23 cellular contexts compared by ENCODE assay signal in the genomic region with DNA sequence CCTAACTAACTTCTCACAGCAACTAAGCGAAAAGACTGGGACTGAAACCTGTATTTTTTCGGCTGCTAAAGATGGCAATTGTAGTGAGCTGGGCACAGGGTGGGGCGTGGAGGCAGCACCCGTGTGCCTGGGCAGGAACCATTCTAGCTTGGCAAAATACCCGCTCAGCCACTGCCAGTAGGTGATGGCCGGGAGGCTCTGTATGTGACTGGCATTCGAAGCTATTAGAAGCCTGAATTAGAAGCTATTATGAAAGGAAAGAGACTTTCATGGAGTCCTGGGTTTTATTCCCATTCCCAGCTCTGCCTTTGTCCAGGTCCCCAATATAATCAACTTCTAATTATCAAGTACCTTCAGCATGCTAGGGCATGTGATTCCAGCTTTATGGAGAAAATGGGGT.
"Had no signal": no experiment of that assay in that cellular context is flagged by ENCODE, and none has a peak within 500 bp of the region (broad histone marks: within the 10 kb centered on the region; RNA-seq: fewer than 3 reads in every experiment).

No MANE protein-coding gene starts in this region.

- H3K27ac Mint-ChIP-seq: dendritic cell treated with granulocyte-macrophage colony-stimulating factor and Interleukin-4, amounts not matched to agents 40 ng/mL and 50 ng/mL, for 4 days; memory B cell; neural progenitor cell; progenitor cell of endocrine pancreas; WTC11 had no signal

- DNase-seq: activated CD4-positive, alpha-beta T cell treated with anti-CD3 and anti-CD28 coated beads for 36 hours; activated CD4-positive, alpha-beta T cell treated with anti-CD3 and anti-CD28 coated beads, Interleukin-2, amount 50 U/mL, for 48 hours; activated naive CD4-positive, alpha-beta T cell treated with anti-CD3 and anti-CD28 coated beads for 36 hours; activated naive CD8-positive, alpha-beta T cell treated with anti-CD3 and anti-CD28 coated beads, Interleukin-2, amount 10 ng/mL, durations not matched to agents 7 days and 5 days; activated T-cell treated with anti-CD3 and anti-CD28 coated beads, Interleukin-2, amount 50 U/mL, for 48 hours; amniotic stem cell; effector CD4-positive, alpha-beta T cell; erythroblast; foreskin fibroblast; naive thymus-derived CD4-positive, alpha-beta T cell; retina; stimulated activated CD4-positive, alpha-beta T cell treated with anti-CD3 and anti-CD28 coated beads, Interleukin-2, amount 100 ng/mL, for 48 hours; stimulated activated CD8-positive, alpha-beta memory T cell treated with anti-CD3 and anti-CD28 coated beads, Interleukin-4, amount 100 ng/mL, for 48 hours; stimulated activated naive CD4-positive, alpha-beta T cell; T-helper 1 cell; T-helper 9 cell; upper lobe of left lung had no signal

- H3K9me3 Mint-ChIP-seq: activated naive CD4-positive, alpha-beta T cell treated with anti-CD3 and anti-CD28 coated beads for 36 hours; dendritic cell treated with granulocyte-macrophage colony-stimulating factor and Interleukin-4, amounts not matched to agents 40 ng/mL and 50 ng/mL, for 4 days; memory B cell had no signal

- H3K4me3 Mint-ChIP-seq: activated CD4-positive, alpha-beta T cell treated with anti-CD3 and anti-CD28 coated beads for 36 hours; activated naive CD4-positive, alpha-beta T cell treated with anti-CD3 and anti-CD28 coated beads for 36 hours; dendritic cell treated with granulocyte-macrophage colony-stimulating factor and Interleukin-4, amounts not matched to agents 40 ng/mL and 50 ng/mL, for 4 days; memory B cell; neural progenitor cell; WTC11 had no signal

- H3K36me3 Mint-ChIP-seq: memory B cell had no signal

- H3K27ac ChIP-seq: cardiac muscle cell, neural progenitor cell, upper lobe of left lung had no signal

- ATAC-seq: naive thymus-derived CD4-positive, alpha-beta T cell; WTC11 had no signal
